Comparison of ENCODE assay signal across 16 cellular contexts in genomic region chr7:129191272-129191671, GRCh38.
"Had no signal": no experiment of that assay in that cellular context is flagged by ENCODE, and none has a peak within 500 bp of the region (broad histone marks: within the 10 kb centered on the region; RNA-seq: fewer than 3 reads in every experiment).

No MANE protein-coding gene starts in this region.

- ATAC-seq: activated CD8-positive, alpha-beta memory T cell treated with anti-CD3 and anti-CD28 coated beads, Interleukin-2, amount 10 ng/mL, durations not matched to agents 7 days and 5 days; gastroesophageal sphincter; heart right ventricle; left colon; stimulated activated effector memory CD8-positive, alpha-beta T cell treated with anti-CD3 and anti-CD28 coated beads, Interleukin-12 subunit alpha, Interleukin-12 subunit beta, amount 100 ng/mL, for 72 hours had no signal

- DNase-seq: activated CD4-positive, alpha-beta T cell treated with anti-CD3 and anti-CD28 coated beads, Interleukin-2, amount 50 U/mL, for 48 hours; activated CD8-positive, alpha-beta memory T cell treated with anti-CD3 and anti-CD28 coated beads, Interleukin-2, amount 10 ng/mL, durations not matched to agents 7 days and 5 days; activated naive CD4-positive, alpha-beta T cell treated with anti-CD3 and anti-CD28 coated beads, Interleukin-2, amount 10 ng/mL, durations not matched to agents 7 days and 5 days; activated T-cell treated with anti-CD3 and anti-CD28 coated beads, Interleukin-2, amount 50 U/mL, for 1 hour; adrenal gland; dorsolateral prefrontal cortex; endodermal cell; heart right ventricle; left colon; midbrain; stimulated activated CD4-positive, alpha-beta T cell treated with anti-CD3 and anti-CD28 coated beads, Interleukin-12 subunit alpha, Interleukin-12 subunit beta, amount 100 ng/mL, for 4 hours; stimulated activated CD4-positive, alpha-beta T cell treated with anti-CD3 and anti-CD28 coated beads, Interleukin-2, amount 100 ng/mL, for 24 hours had no signal

- H3K9me3 ChIP-seq: adrenal gland, gastroesophageal sphincter, heart right ventricle had no signal

- H3K27ac Mint-ChIP-seq: activated CD8-positive, alpha-beta memory T cell treated with anti-CD3 and anti-CD28 coated beads, Interleukin-2, amount 10 ng/mL, durations not matched to agents 7 days and 5 days; activated naive CD4-positive, alpha-beta T cell treated with anti-CD3 and anti-CD28 coated beads, Interleukin-2, amount 10 ng/mL, durations not matched to agents 7 days and 5 days; endodermal cell; stimulated activated effector memory CD8-positive, alpha-beta T cell treated with anti-CD3 and anti-CD28 coated beads, Interleukin-12 subunit alpha, Interleukin-12 subunit beta, amount 100 ng/mL, for 72 hours had no signal

- H3K27me3 ChIP-seq: adrenal gland, cardiac muscle cell, gastroesophageal sphincter had no signal

- H3K36me3 Mint-ChIP-seq: activated CD8-positive, alpha-beta memory T cell treated with anti-CD3 and anti-CD28 coated beads, Interleukin-2, amount 10 ng/mL, durations not matched to agents 7 days and 5 days; activated naive CD4-positive, alpha-beta T cell treated with anti-CD3 and anti-CD28 coated beads, Interleukin-2, amount 10 ng/mL, durations not matched to agents 7 days and 5 days; stimulated activated effector memory CD8-positive, alpha-beta T cell treated with anti-CD3 and anti-CD28 coated beads, Interleukin-12 subunit alpha, Interleukin-12 subunit beta, amount 100 ng/mL, for 72 hours had no signal

- H3K36me3 ChIP-seq: adrenal gland, gastroesophageal sphincter, heart right ventricle had no signal

- H3K9me3 Mint-ChIP-seq: activated naive CD4-positive, alpha-beta T cell treated with anti-CD3 and anti-CD28 coated beads, Interleukin-2, amount 10 ng/mL, durations not matched to agents 7 days and 5 days; stimulated activated effector memory CD8-positive, alpha-beta T cell treated with anti-CD3 and anti-CD28 coated beads, Interleukin-12 subunit alpha, Interleukin-12 subunit beta, amount 100 ng/mL, for 72 hours had no signal

- H3K27ac ChIP-seq: adrenal gland, cardiac muscle cell, dorsolateral prefrontal cortex, gastroesophageal sphincter, heart right ventricle had no signal

- H3K4me3 Mint-ChIP-seq: activated CD8-positive, alpha-beta memory T cell treated with anti-CD3 and anti-CD28 coated beads, Interleukin-2, amount 10 ng/mL, durations not matched to agents 7 days and 5 days; activated naive CD4-positive, alpha-beta T cell treated with anti-CD3 and anti-CD28 coated beads, Interleukin-2, amount 10 ng/mL, durations not matched to agents 7 days and 5 days; stimulated activated effector memory CD8-positive, alpha-beta T cell treated with anti-CD3 and anti-CD28 coated beads, Interleukin-12 subunit alpha, Interleukin-12 subunit beta, amount 100 ng/mL, for 72 hours had no signal

- H3K4me3 ChIP-seq: adrenal gland, dorsolateral prefrontal cortex, gastroesophageal sphincter, heart right ventricle, lung had no signal
